ENCODE assay signal across 14 cellular contexts in the genomic region with DNA sequence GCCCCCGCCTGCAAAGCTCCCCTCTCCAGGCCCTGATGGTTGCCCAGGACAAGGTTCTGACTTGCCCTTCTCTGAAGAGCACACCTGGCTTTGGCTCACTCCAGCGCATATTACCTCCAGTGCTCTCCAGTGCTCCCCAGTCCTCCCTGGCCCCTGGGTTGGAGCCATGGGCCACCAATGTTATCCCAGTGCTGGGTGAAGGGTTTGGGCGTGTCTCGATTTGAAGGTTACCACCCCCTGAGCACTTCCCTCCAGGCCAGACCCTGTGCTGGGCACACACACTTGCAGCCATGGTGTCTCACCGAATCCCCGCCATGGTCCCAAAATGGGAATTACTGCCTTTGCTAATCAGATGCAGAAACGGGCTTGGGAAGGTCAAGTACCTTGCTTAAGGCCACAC. TPM values are rescaled to one million over a fixed set of nuclear protein-coding genes. Genes with fewer than 3 reads are reported as not detected.
A peak's percentile ranks its signal among the peaks of the same experiment; 100 is the strongest.
DNase-seq lines count a peak whose midpoint lies in the region; ATAC-seq, FAIRE-seq and TF ChIP-seq lines count a peak whose summit lies in the region.
"Had no signal": no experiment of that assay in that cellular context is flagged by ENCODE, and none has a peak within 500 bp of the region (broad histone marks: within the 10 kb centered on the region; RNA-seq: fewer than 3 reads in every experiment).

No MANE protein-coding gene starts in this region.

- peaks cover 4% of the 10 kb centered on the region; the same call in 1 of the 2 replicates for H3K4me1 Mint-ChIP-seq in WTC11

- no peak overlapping the region for H3K4me3 ChIP-seq in ACC112 (ENCODE audit: low read depth, low read length)
- no peak overlapping the region for H3K4me3 ChIP-seq in HepG2 (replicated peaks in 1 of 3; ENCODE audit: insufficient read depth in 1 of 3, low read depth in 2 of 3, low read length in 3 of 3)
- no peak overlapping the region for H3K4me3 ChIP-seq in tibial artery
- H3K4me3 ChIP-seq: HAP-1, PC-9 had no signal

- H3K27me3 ChIP-seq in ACC112 (ENCODE audit: insufficient read depth, low read length) (no peaks in the 10 kb centered on the region), HepG2 (ENCODE audit: control insufficient read depth in 1 of 2, insufficient read depth in 2 of 2, low read length in 2 of 2) (no peaks in the 10 kb centered on the region), tibial artery (no peaks in the 10 kb centered on the region)

- no peak for TF ChIP-seq RAD21 in HepG2 (CRISPR knock-in tag; IDR thresholded peaks at IDR 0.05)

- intact Hi-C loops in HepG2 (cut with micrococcal nuclease; ENCODE audit: unreplicated experiment) (loop anchor here (10.0 kb wide), 2 partner anchors 78 to 228 kb away; partner anchors contain the start of gene SDSL), tibial artery (cut with DNase I; ENCODE audit: low total_unique reads) (loop anchor here (5.0 to 10.0 kb wide), 2 partner anchors 138 to 161 kb away; partner anchors contain the start of genes PLBD2 and SLC8B1)

- TF ChIP-seq CTCF in WTC11 (IDR thresholded peaks at IDR 0.05), result no peak
- TF ChIP-seq CTCF in HepG2 (CRISPR knock-in tag; IDR thresholded peaks at IDR 0.05), result no peak
- no peak for TF ChIP-seq CTCF in tibial artery (IDR thresholded peaks at IDR 0.05)

- H3K4me1 ChIP-seq in ACC112 (ENCODE audit: control insufficient read depth, insufficient read depth, low read length, unreplicated experiment) (peaks cover 25% of the 10 kb centered on the region), HepG2 (ENCODE audit: insufficient read depth, low read length) (peaks cover 14% of the 10 kb centered on the region), tibial artery (peaks cover 0 to 31% (median 15%) of the 10 kb centered on the region in 4 donors)

- no peak overlapping the region for H3K4me2 ChIP-seq in HepG2 (ENCODE audit: low read depth, low read length)
- H3K4me2 ChIP-seq: PC-9 had no signal

- no peaks in the 10 kb centered on the region for H3K27me3 Mint-ChIP-seq in WTC11 (ENCODE audit: low read depth)
- H3K27me3 Mint-ChIP-seq: CD4-positive, alpha-beta T cell had no signal

- no peaks in the 10 kb centered on the region for H3K79me2 ChIP-seq in ACC112 (ENCODE audit: control insufficient read depth, insufficient read depth, low read length, unreplicated experiment)
- no peaks in the 10 kb centered on the region for H3K79me2 ChIP-seq in HepG2 (ENCODE audit: insufficient read depth, low read length)

- in situ Hi-C loops in HepG2 (cut with HindIII; ENCODE audit: extremely low pct_ligation_motif_present, low pct_unique_long_range_greater_than_20kb), result loop anchor here (10.0 kb wide), 1 partner anchor 158 kb away; the partner anchor contains the start of gene PLBD2
- in situ Hi-C loops in KBM-7 (cut with MboI; ENCODE audit: low pct_unique_long_range_greater_than_20kb, low sequenced_read_pairs), result no loop called here

- POLR2A ChIA-PET in WTC11 (lab: Charles Lee), result no interaction called here
- POLR2A ChIA-PET in HepG2 (lab: Yijun Ruan, JAX), result interaction anchor here (1.8 kb wide), 1 partner anchor 9 kb away, joined by 4 read pairs; no protein-coding TSS in a partner anchor

- peaks cover 1% of the 10 kb centered on the region; the same call in 1 of the 2 replicates for H3K36me3 ChIP-seq in ACC112 (ENCODE audit: insufficient read depth, low read length)
- peaks cover 3 to 8% of the 10 kb centered on the region in 2 experiments; a peak in 2 of 5 replicates for H3K36me3 ChIP-seq in HepG2 (replicated peaks in 1 of 2; ENCODE audit: control insufficient read depth in 1 of 2, insufficient read depth in 2 of 2, low read length in 2 of 2)
- peaks cover 0 to 13% (median 5%) of the 10 kb centered on the region in 3 donors for H3K36me3 ChIP-seq in tibial artery

- H3K9me3 ChIP-seq in HepG2 (ENCODE audit: low read length), result no peaks in the 10 kb centered on the region
- no peaks in the 10 kb centered on the region for H3K9me3 ChIP-seq in tibial artery
- H3K9me3 ChIP-seq: HAP-1 had no signal

- no peak for DNase-seq in WTC11 (ENCODE audit: low spot score)
- DNase-seq in HepG2 (ENCODE audit: low spot score), result no peak
- DNase-seq in EL, result no peak
- DNase-seq in KBM-7, result no peak
- no peak for DNase-seq in tibial artery
- no peak for DNase-seq in NCI-H69 (lab: John Stamatoyannopoulos, UW)
- DNase-seq: NCI-H2227 treated with DMSO at 0.1 percent for 48 hours had no signal

- FAIRE-seq in HepG2 (lab: Jason Lieb, UNC), result no peak

- 0 out of 2 replicates have a peak overlapping the region, but pooled peaks have one; percentile 9 for H3K27ac ChIP-seq in ACC112 (ENCODE audit: low read depth, low read length)
- no peak overlapping the region for H3K27ac ChIP-seq in HepG2 (ENCODE audit: extremely low read length, insufficient read depth, low read length)
- peak overlapping the region in 1 of 2 donors; percentile 67 for H3K27ac ChIP-seq in tibial artery
- H3K27ac ChIP-seq: PC-9 had no signal

- peaks cover 10% of the 10 kb centered on the region for H3K36me3 Mint-ChIP-seq in WTC11

- CTCF ChIA-PET in WTC11 (lab: Charles Lee) (interaction anchor here (0.7 to 1.5 kb wide), 3 partner anchors 26 to 229 kb away, joined by 4 to 16 read pairs (median 6); partner anchors contain the start of gene TPCN1), HepG2 (lab: Yijun Ruan, JAX; ENCODE audit: low intra/inter-chr PET ratio, low total read pairs) (interaction anchor here (1.4 kb wide), 1 partner anchor 229 kb away, joined by 6 read pairs; no protein-coding TSS in a partner anchor)

- WGBS in HepG2 (ENCODE audit: low lambda C conversion rate), result 78% methylated on average over 6 of the region's 7 CpGs

- TF ChIP-seq EP300 in HepG2 (IDR thresholded peaks at IDR 0.05; ENCODE audit: low read depth in 2 of 2, low read length in 2 of 2) (no peak), HepG2 (CRISPR knock-in tag; IDR thresholded peaks at IDR 0.05; ENCODE audit: borderline replicate concordance) (no peak)

- peak; percentile 10 for ATAC-seq in GM18502 (IDR thresholded peaks at IDR 0.05; ENCODE audit: poor library complexity, unreplicated experiment)
- ATAC-seq in WTC11, result peak; percentile 12; the same call in 1 of the 2 replicates
- ATAC-seq in HepG2, result no peak; the same call in 2 of the 3 replicates

- H3K9me3 Mint-ChIP-seq in WTC11, result no peaks in the 10 kb centered on the region
- H3K9me3 Mint-ChIP-seq: CD4-positive, alpha-beta T cell had no signal

- BruUV-seq in HepG2 (replicated peaks; lab: Mats Ljungman, UMichigan), result no TSS peak

- H3K9ac ChIP-seq in HepG2 (ENCODE audit: insufficient read depth, low read depth, low read length), result no peak overlapping the region

- H3K27ac Mint-ChIP-seq in WTC11, result no peak overlapping the region
- H3K27ac Mint-ChIP-seq: CD4-positive, alpha-beta T cell had no signal

- no peak overlapping the region for H3K4me3 Mint-ChIP-seq in WTC11
- H3K4me3 Mint-ChIP-seq: CD4-positive, alpha-beta T cell had no signal

- H4K20me1 ChIP-seq in HepG2 (ENCODE audit: insufficient read depth, low read length), result no peaks in the 10 kb centered on the region

- TF ChIP-seq POLR2A in HepG2 (IDR thresholded peaks at IDR 0.05; ENCODE audit: insufficient read depth in 1 of 2, low read depth in 2 of 2, low read length in 2 of 2), result no peak

- H2AFZ ChIP-seq in ACC112 (ENCODE audit: low read length, unreplicated experiment) (no peak overlapping the region), HepG2 (ENCODE audit: low read length) (no peak overlapping the region)
- H2AFZ ChIP-seq: PC-9 had no signal

RNA-seq across cellular contexts. Expression of gene RITA1, which starts 11.1 kb away (rescaled TPM):
- total RNA-seq in WTC11 (2021) (26.4 to 29.3 TPM (median 27.1 TPM) in 3 replicates), HepG2 (2016; rRNA removed; fragmentation: Illumina TruSeq; extraction: Trizol) (28.1 and 28.9 TPM in 2 replicates)
- 34.7 and 44.4 TPM in 2 replicates for total RNA-seq in HepG2 (2016; cell fraction: cytosol; rRNA removed; fragmentation: Illumina TruSeq; extraction: Trizol; ENCODE audit: low read depth)
- total RNA-seq in HepG2 (2016; cell fraction: insoluble cytoplasmic fraction; rRNA removed; fragmentation: Illumina TruSeq; extraction: Trizol), result 25.7 and 31.1 TPM in 2 replicates
- 58.4 and 67.9 TPM in 2 replicates for total RNA-seq in HepG2 (2016; cell fraction: membrane; rRNA removed; fragmentation: Illumina TruSeq; extraction: Trizol)
- 16.2 and 17.8 TPM in 2 replicates for total RNA-seq in HepG2 (2016; cell fraction: nucleus; rRNA removed; fragmentation: Illumina TruSeq; extraction: Trizol)
- polyA plus RNA-seq in HepG2 (2011; rRNA removed), result 12.4 and 14.3 TPM in 2 replicates
- polyA plus RNA-seq in HepG2 (2011; cell fraction: cytosol; rRNA removed), result 13.8 and 16.3 TPM in 2 replicates
- polyA plus RNA-seq in HepG2 (2011; cell fraction: nucleus; rRNA removed), result 8.9 and 10.1 TPM in 2 replicates
- polyA plus RNA-seq in HepG2 (2012), result 8.6 and 10.6 TPM in 2 replicates
- 48.9 and 64.2 TPM in 2 replicates for polyA plus RNA-seq in HepG2 (2016; cell fraction: cytosol; fragmentation: Illumina TruSeq; extraction: Trizol; ENCODE audit: low read depth)
- 35.7 and 37.7 TPM in 2 replicates for polyA plus RNA-seq in HepG2 (2016; cell fraction: insoluble cytoplasmic fraction; fragmentation: Illumina TruSeq; extraction: Trizol; ENCODE audit: low read depth)
- 64.3 and 73.8 TPM in 2 replicates for polyA plus RNA-seq in HepG2 (2016; cell fraction: membrane; fragmentation: Illumina TruSeq; extraction: Trizol; ENCODE audit: low read depth)
- 21.0 and 24.3 TPM in 2 replicates for polyA plus RNA-seq in HepG2 (2016; cell fraction: nucleus; fragmentation: Illumina TruSeq; extraction: Trizol; ENCODE audit: insufficient read depth, low read depth)
- polyA minus RNA-seq in HepG2 (2011; rRNA and poly(A)+ RNA removed; ENCODE audit: low replicate concordance), result 12.2 and 25.5 TPM in 2 replicates
- polyA minus RNA-seq in HepG2 (2011; cell fraction: cytosol; rRNA and poly(A)+ RNA removed), result 6.2 and 7.6 TPM in 2 replicates
- polyA minus RNA-seq in HepG2 (2011; cell fraction: nucleus; rRNA and poly(A)+ RNA removed), result 11.1 and 14.5 TPM in 2 replicates

RNA-seq across cellular contexts. Expression of gene DDX54, which starts 11.3 kb away (rescaled TPM):
- total RNA-seq in WTC11 (2021) (120 to 151 TPM (median 123 TPM) in 3 replicates), HepG2 (2016; rRNA removed; fragmentation: Illumina TruSeq; extraction: Trizol) (45.1 and 59.7 TPM in 2 replicates)
- total RNA-seq in HepG2 (2016; cell fraction: cytosol; rRNA removed; fragmentation: Illumina TruSeq; extraction: Trizol; ENCODE audit: low read depth), result 5.0 and 6.8 TPM in 2 replicates
- total RNA-seq in HepG2 (2016; cell fraction: insoluble cytoplasmic fraction; rRNA removed; fragmentation: Illumina TruSeq; extraction: Trizol), result 44.2 and 60.5 TPM in 2 replicates
- 15.7 and 17.4 TPM in 2 replicates for total RNA-seq in HepG2 (2016; cell fraction: membrane; rRNA removed; fragmentation: Illumina TruSeq; extraction: Trizol)
- total RNA-seq in HepG2 (2016; cell fraction: nucleus; rRNA removed; fragmentation: Illumina TruSeq; extraction: Trizol), result 30.5 and 38.6 TPM in 2 replicates
- 51.3 and 61.1 TPM in 2 replicates for polyA plus RNA-seq in HepG2 (2011; rRNA removed)
- 33.9 and 54.0 TPM in 2 replicates for polyA plus RNA-seq in HepG2 (2011; cell fraction: cytosol; rRNA removed)
- 56.0 and 66.1 TPM in 2 replicates for polyA plus RNA-seq in HepG2 (2011; cell fraction: nucleus; rRNA removed)
- 29.2 and 33.1 TPM in 2 replicates for polyA plus RNA-seq in HepG2 (2012)
- polyA plus RNA-seq in HepG2 (2016; cell fraction: cytosol; fragmentation: Illumina TruSeq; extraction: Trizol; ENCODE audit: low read depth), result 4.2 and 4.5 TPM in 2 replicates
- 61.6 and 69.4 TPM in 2 replicates for polyA plus RNA-seq in HepG2 (2016; cell fraction: insoluble cytoplasmic fraction; fragmentation: Illumina TruSeq; extraction: Trizol; ENCODE audit: low read depth)
- polyA plus RNA-seq in HepG2 (2016; cell fraction: membrane; fragmentation: Illumina TruSeq; extraction: Trizol; ENCODE audit: low read depth), result 8.9 and 13.8 TPM in 2 replicates
- polyA plus RNA-seq in HepG2 (2016; cell fraction: nucleus; fragmentation: Illumina TruSeq; extraction: Trizol; ENCODE audit: insufficient read depth, low read depth), result 93.7 and 96.2 TPM in 2 replicates
- polyA minus RNA-seq in HepG2 (2011; rRNA and poly(A)+ RNA removed; ENCODE audit: low replicate concordance), result 67.7 and 93.0 TPM in 2 replicates
- 23.5 and 27.4 TPM in 2 replicates for polyA minus RNA-seq in HepG2 (2011; cell fraction: cytosol; rRNA and poly(A)+ RNA removed)
- polyA minus RNA-seq in HepG2 (2011; cell fraction: nucleus; rRNA and poly(A)+ RNA removed), result 26.4 and 35.3 TPM in 2 replicates

RNA-seq across cellular contexts. Expression of gene TPCN1, which starts 24.7 kb away (rescaled TPM):
- total RNA-seq in WTC11 (2021) (29.0 to 32.7 TPM (median 30.7 TPM) in 3 replicates), HepG2 (2016; rRNA removed; fragmentation: Illumina TruSeq; extraction: Trizol) (3.8 and 8.0 TPM in 2 replicates)
- total RNA-seq in HepG2 (2016; cell fraction: cytosol; rRNA removed; fragmentation: Illumina TruSeq; extraction: Trizol; ENCODE audit: low read depth), result 4.4 and 4.6 TPM in 2 replicates
- 3.0 and 10.0 TPM in 2 replicates for total RNA-seq in HepG2 (2016; cell fraction: insoluble cytoplasmic fraction; rRNA removed; fragmentation: Illumina TruSeq; extraction: Trizol)
- 4.2 and 4.5 TPM in 2 replicates for total RNA-seq in HepG2 (2016; cell fraction: membrane; rRNA removed; fragmentation: Illumina TruSeq; extraction: Trizol)
- 12.3 and 15.7 TPM in 2 replicates for total RNA-seq in HepG2 (2016; cell fraction: nucleus; rRNA removed; fragmentation: Illumina TruSeq; extraction: Trizol)
- polyA plus RNA-seq in HepG2 (2011; rRNA removed), result 26.8 and 33.5 TPM in 2 replicates
- 10.3 and 10.4 TPM in 2 replicates for polyA plus RNA-seq in HepG2 (2011; cell fraction: cytosol; rRNA removed)
- 183 and 201 TPM in 2 replicates for polyA plus RNA-seq in HepG2 (2011; cell fraction: nucleus; rRNA removed)
- polyA plus RNA-seq in HepG2 (2012), result 18.0 and 21.8 TPM in 2 replicates
- 0.84 and 1.4 TPM in 2 replicates for polyA plus RNA-seq in HepG2 (2016; cell fraction: cytosol; fragmentation: Illumina TruSeq; extraction: Trizol; ENCODE audit: low read depth)
- polyA plus RNA-seq in HepG2 (2016; cell fraction: insoluble cytoplasmic fraction; fragmentation: Illumina TruSeq; extraction: Trizol; ENCODE audit: low read depth), result 3.5 and 4.1 TPM in 2 replicates
- polyA plus RNA-seq in HepG2 (2016; cell fraction: membrane; fragmentation: Illumina TruSeq; extraction: Trizol; ENCODE audit: low read depth), result 2.5 and 2.8 TPM in 2 replicates
- polyA plus RNA-seq in HepG2 (2016; cell fraction: nucleus; fragmentation: Illumina TruSeq; extraction: Trizol; ENCODE audit: insufficient read depth, low read depth), result 42.1 and 42.8 TPM in 2 replicates
- polyA minus RNA-seq in HepG2 (2011; rRNA and poly(A)+ RNA removed; ENCODE audit: low replicate concordance), result 40.0 and 48.9 TPM in 2 replicates
- 7.3 and 9.8 TPM in 2 replicates for polyA minus RNA-seq in HepG2 (2011; cell fraction: cytosol; rRNA and poly(A)+ RNA removed)
- 45.8 and 47.1 TPM in 2 replicates for polyA minus RNA-seq in HepG2 (2011; cell fraction: nucleus; rRNA and poly(A)+ RNA removed)

RNA-seq across cellular contexts. Expression of gene CFAP73, which starts 47.1 kb away (rescaled TPM):
- total RNA-seq in WTC11 (2021) (0.30 to 0.94 TPM (median 0.37 TPM) in 3 replicates), HepG2 (2016; rRNA removed; fragmentation: Illumina TruSeq; extraction: Trizol) (not detected in 2 replicates)
- total RNA-seq in HepG2 (2016; cell fraction: cytosol; rRNA removed; fragmentation: Illumina TruSeq; extraction: Trizol; ENCODE audit: low read depth), result not detected in 2 replicates
- not detected in 2 replicates for total RNA-seq in HepG2 (2016; cell fraction: insoluble cytoplasmic fraction; rRNA removed; fragmentation: Illumina TruSeq; extraction: Trizol)
- total RNA-seq in HepG2 (2016; cell fraction: membrane; rRNA removed; fragmentation: Illumina TruSeq; extraction: Trizol), result not detected in 2 replicates
- not detected in 2 replicates for total RNA-seq in HepG2 (2016; cell fraction: nucleus; rRNA removed; fragmentation: Illumina TruSeq; extraction: Trizol)
- polyA plus RNA-seq in HepG2 (2011; rRNA removed), result not detected in 2 replicates
- not detected in 2 replicates for polyA plus RNA-seq in HepG2 (2011; cell fraction: cytosol; rRNA removed)
- polyA plus RNA-seq in HepG2 (2011; cell fraction: nucleus; rRNA removed), result not detected in 2 replicates
- polyA plus RNA-seq in HepG2 (2012), result not detected in 2 replicates
- polyA plus RNA-seq in HepG2 (2016; cell fraction: cytosol; fragmentation: Illumina TruSeq; extraction: Trizol; ENCODE audit: low read depth), result not detected in 2 replicates
- not detected in 2 replicates for polyA plus RNA-seq in HepG2 (2016; cell fraction: insoluble cytoplasmic fraction; fragmentation: Illumina TruSeq; extraction: Trizol; ENCODE audit: low read depth)
- not detected in 2 replicates for polyA plus RNA-seq in HepG2 (2016; cell fraction: membrane; fragmentation: Illumina TruSeq; extraction: Trizol; ENCODE audit: low read depth)
- not detected in 2 replicates for polyA plus RNA-seq in HepG2 (2016; cell fraction: nucleus; fragmentation: Illumina TruSeq; extraction: Trizol; ENCODE audit: insufficient read depth, low read depth)
- polyA minus RNA-seq in HepG2 (2011; rRNA and poly(A)+ RNA removed; ENCODE audit: low replicate concordance), result not detected in 2 replicates
- not detected in 2 replicates for polyA minus RNA-seq in HepG2 (2011; cell fraction: cytosol; rRNA and poly(A)+ RNA removed)
- polyA minus RNA-seq in HepG2 (2011; cell fraction: nucleus; rRNA and poly(A)+ RNA removed), result not detected in 2 replicates
- total RNA-seq: HT1080, M059J had no signal
